ENCODE assay signal across 21 cellular contexts in genomic region chr22:25165785-25166184, GRCh38. TPM values are rescaled to one million over a fixed set of nuclear protein-coding genes. Genes with fewer than 3 reads are reported as not detected.
"Had no signal": no experiment of that assay in that cellular context is flagged by ENCODE, and none has a peak within 500 bp of the region (broad histone marks: within the 10 kb centered on the region; RNA-seq: fewer than 3 reads in every experiment).

No MANE protein-coding gene starts in this region.

- H3K9ac ChIP-seq: SK-N-SH had no signal

- H3K4me1 ChIP-seq: transverse colon, uterus had no signal

- H3K27me3 Mint-ChIP-seq: activated naive CD8-positive, alpha-beta T cell treated with anti-CD3 and anti-CD28 coated beads for 36 hours; stimulated activated naive CD8-positive, alpha-beta T cell treated with anti-CD3 and anti-CD28 coated beads, Interleukin-15, Interleukin-2, amounts not matched to agents 100 ng/mL and 50 ng/mL, for 24 hours had no signal

- H3K27ac ChIP-seq: coronary artery, epithelial cell of prostate, uterus had no signal

- H3K9me3 ChIP-seq: SK-N-SH, transverse colon, uterus had no signal

- H3K27me3 ChIP-seq: transverse colon, uterus had no signal

- H3K27ac Mint-ChIP-seq: activated naive CD8-positive, alpha-beta T cell treated with anti-CD3 and anti-CD28 coated beads for 36 hours; stimulated activated naive CD8-positive, alpha-beta T cell treated with anti-CD3 and anti-CD28 coated beads, Interleukin-15, Interleukin-2, amounts not matched to agents 100 ng/mL and 50 ng/mL, for 24 hours had no signal

- H3K4me3 ChIP-seq: coronary artery, transverse colon, uterus had no signal

- H3K4me1 Mint-ChIP-seq: activated naive CD8-positive, alpha-beta T cell treated with anti-CD3 and anti-CD28 coated beads for 36 hours; neural crest cell had no signal

- H3K9me3 Mint-ChIP-seq: activated naive CD8-positive, alpha-beta T cell treated with anti-CD3 and anti-CD28 coated beads for 36 hours; neural crest cell; stimulated activated naive CD8-positive, alpha-beta T cell treated with anti-CD3 and anti-CD28 coated beads, Interleukin-15, Interleukin-2, amounts not matched to agents 100 ng/mL and 50 ng/mL, for 24 hours had no signal

- H3K36me3 Mint-ChIP-seq: activated naive CD8-positive, alpha-beta T cell treated with anti-CD3 and anti-CD28 coated beads for 36 hours had no signal

- ATAC-seq: left ventricle myocardium superior had no signal

- H3K36me3 ChIP-seq: transverse colon, uterus had no signal

- DNase-seq: activated CD4-positive, alpha-beta T cell treated with anti-CD3 and anti-CD28 coated beads for 1 hour; activated naive CD8-positive, alpha-beta T cell treated with anti-CD3 and anti-CD28 coated beads for 36 hours; activated T-cell treated with anti-CD3 and anti-CD28 coated beads, Interleukin-2, amount 50 U/mL, for 1 hour; foreskin melanocyte; hippocampal formation; left ventricle myocardium superior; mesenchymal stem cell; SK-N-SH; stimulated activated CD4-positive, alpha-beta T cell treated with anti-CD3 and anti-CD28 coated beads, Interleukin-12 subunit alpha, Interleukin-12 subunit beta, amount 100 ng/mL, for 4 hours; stimulated activated CD4-positive, alpha-beta T cell treated with anti-CD3 and anti-CD28 coated beads, Interleukin-4, amount 100 ng/mL, for 4 hours; T-helper 9 cell; transverse colon; uterus had no signal

- H3K4me3 Mint-ChIP-seq: activated naive CD8-positive, alpha-beta T cell treated with anti-CD3 and anti-CD28 coated beads for 36 hours; neural crest cell; stimulated activated naive CD8-positive, alpha-beta T cell treated with anti-CD3 and anti-CD28 coated beads, Interleukin-15, Interleukin-2, amounts not matched to agents 100 ng/mL and 50 ng/mL, for 24 hours had no signal

RNA-seq across cellular contexts. Expression of gene CRYBB3, which starts 33.9 kb away (rescaled TPM):
- total RNA-seq: left ventricle myocardium superior, mononuclear cell, neural crest cell, osteoblast, posterior vena cava, uterus had no signal

RNA-seq across cellular contexts. Expression of gene CRYBB2, which starts 53.7 kb away (rescaled TPM):
- total RNA-seq: activated naive CD8-positive, alpha-beta T cell treated with anti-CD3 and anti-CD28 coated beads for 36 hours; astrocyte; left ventricle myocardium superior; mononuclear cell; neural crest cell; osteoblast; posterior vena cava; uterus had no signal
